Comparison of ENCODE assay signal across 8 cellular contexts in the genomic region with DNA sequence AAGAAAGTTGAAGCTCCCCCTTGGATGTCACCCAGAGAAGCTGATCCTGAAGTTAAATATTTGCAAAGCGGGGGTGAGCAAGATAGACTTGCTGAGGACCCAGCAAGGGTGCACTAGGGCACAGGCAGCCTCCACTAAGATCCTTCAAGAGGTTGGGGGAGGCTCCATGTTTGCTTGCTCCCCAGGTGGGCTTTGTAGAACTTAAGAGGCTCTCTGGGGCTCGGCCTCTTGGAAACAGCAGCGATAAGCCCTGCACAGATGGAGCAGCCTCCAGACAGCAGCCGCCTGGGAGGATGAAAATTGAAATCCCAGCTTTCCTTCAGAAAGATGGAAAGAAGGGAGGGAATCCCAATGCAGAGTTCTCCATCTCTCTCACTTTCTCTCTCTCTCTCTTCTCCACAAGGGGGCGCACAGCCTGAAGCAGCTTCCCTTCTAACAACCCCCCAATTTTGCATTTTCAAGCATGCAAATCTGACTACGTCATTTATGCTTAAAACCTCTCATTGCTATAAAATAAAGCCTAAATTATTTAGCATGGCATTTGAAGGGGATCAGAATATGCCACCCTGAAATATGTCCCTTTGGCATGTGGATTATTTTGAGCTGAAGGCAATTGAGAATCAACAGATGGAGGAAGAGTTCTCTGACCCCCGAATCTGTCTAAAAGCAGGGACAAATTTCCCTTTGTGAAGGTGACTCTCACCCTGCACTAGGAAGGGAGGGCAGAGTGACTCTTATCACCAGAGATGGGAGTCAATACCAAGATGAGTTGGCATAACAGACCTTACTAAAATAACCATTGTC.
DNase-seq lines count a peak whose midpoint lies in the region; ATAC-seq and TF ChIP-seq lines count a peak whose summit lies in the region.

No MANE protein-coding gene starts in this region.

- in situ Hi-C loops in G401 (cut with HindIII; ENCODE audit: low sequenced_read_pairs) = no loop called here

- H3K9me3 ChIP-seq in RWPE2 (ENCODE audit: severe bottlenecking) = no peaks in the 10 kb centered on the region

- POLR2A ChIA-PET in HEK293T (lab: Yijun Ruan, JAX) = no interaction called here

- H3K36me3 ChIP-seq in RWPE2 (ENCODE audit: low read depth) = no peaks in the 10 kb centered on the region

- DNase-seq in G401 (ENCODE audit: low spot score) (peak; percentile 5), HEK293T (ENCODE audit: extremely low spot score) (peak; percentile 24), RWPE2 (ENCODE audit: low spot score) (no peak), iris pigment epithelial cell (ENCODE audit: low read depth) (peak; percentile 30), omental fat pad (ENCODE audit: low spot score) (no peak)
- DNase-seq in effector CD8-positive, alpha-beta T cell (lab: John Stamatoyannopoulos, UW) = no peak

- no peaks in the 10 kb centered on the region for H3K27me3 ChIP-seq in RWPE2 (ENCODE audit: insufficient read depth, poor library complexity, severe bottlenecking)

- H3K27ac ChIP-seq in RWPE2 (ENCODE audit: poor library complexity, severe bottlenecking) = no peak overlapping the region

- TF ChIP-seq CTCF in RWPE2 (IDR thresholded peaks at IDR 0.05; ENCODE audit: poor library complexity, severe bottlenecking) (peak; percentile 64), omental fat pad (IDR thresholded peaks at IDR 0.05) (no peak)

- CTCF ChIA-PET in HEK293T (lab: Yijun Ruan, JAX) = interaction anchor here (0.6 to 2.9 kb wide), 6 partner anchors 10 to 98 kb away, joined by 3 to 12 read pairs (median 3); no protein-coding TSS in a partner anchor

- H3K4me3 ChIP-seq in RWPE2 (ENCODE audit: severe bottlenecking) = no peak overlapping the region

- ATAC-seq in RWPE2 (ENCODE audit: low read depth) (no peak), HG02840 (IDR thresholded peaks at IDR 0.05; ENCODE audit: low FRiP score, unreplicated experiment) (no peak), HG02678 (IDR thresholded peaks at IDR 0.05; ENCODE audit: unreplicated experiment) (no peak), omental fat pad (ENCODE audit: low FRiP score) (no peak)

- H3K4me1 ChIP-seq in RWPE2 (ENCODE audit: insufficient read depth, poor library complexity, severe bottlenecking) = no peaks in the 10 kb centered on the region

TF ChIP-seq in HEK293T, 16 proteins besides CTCF, POLR2A, EP300 and RAD21:
- TF ChIP-seq LEF1 (IDR thresholded peaks at IDR 0.05; ENCODE audit: borderline replicate concordance) (no peak), SP1 (IDR thresholded peaks at IDR 0.05) (no peak), SUZ12 (IDR thresholded peaks at IDR 0.05) (no peak)

Comparison
In these comparisons a context has a peak if more than half of its experiments do, and no peak if none do; other contexts are left out.
1. DNase-seq: peak in G401 (single experiment), HEK293T (single experiment) and iris pigment epithelial cell (single experiment); none in RWPE2 (single experiment), effector CD8-positive, alpha-beta T cell (single experiment) and omental fat pad (single experiment).